1 cellular context compared by ENCODE assay signal in genomic region chr18:74281011-74281638, GRCh38.
TF ChIP-seq lines count a peak whose summit lies in the region.

No MANE protein-coding gene starts in this region.

TF ChIP-seq in H1, 55 proteins besides CTCF, POLR2A, EP300 and RAD21 (continued from another document):
- no peak for TF ChIP-seq TEAD4 (IDR thresholded peaks at IDR 0.05; ENCODE audit: low read depth, low read length)
